Comparison of ENCODE assay signal across 2 cellular contexts in the genomic region with DNA sequence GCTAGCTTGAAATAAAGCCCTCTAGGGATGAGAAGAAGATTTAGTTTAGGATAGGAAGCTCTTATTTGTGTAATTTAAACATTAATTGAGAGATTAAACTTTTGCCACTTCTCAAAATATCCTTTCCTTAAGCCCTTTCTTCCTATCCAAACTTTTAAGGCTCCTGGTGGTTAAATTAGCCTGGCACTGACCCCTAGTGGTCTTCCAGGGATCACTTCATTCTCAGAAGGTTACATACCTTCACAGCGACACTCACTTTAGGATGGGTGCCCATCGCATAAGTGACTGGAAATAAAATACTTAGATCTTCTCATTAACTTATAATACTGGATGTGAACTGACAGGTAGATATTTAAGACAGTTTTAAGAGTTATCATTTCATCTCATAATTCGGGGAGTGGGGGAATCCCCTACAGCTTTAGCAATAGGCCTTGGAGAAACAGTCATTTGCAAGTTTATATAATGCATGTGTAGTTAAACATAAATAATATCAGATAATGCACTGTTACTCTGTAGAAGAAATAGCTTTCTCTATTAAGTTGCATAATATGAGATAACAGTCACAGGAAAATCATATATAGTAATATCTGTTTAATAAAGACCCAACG.
TF ChIP-seq lines count a peak whose summit lies in the region.

No MANE protein-coding gene starts in this region.

TF ChIP-seq in GM12878, 131 proteins besides CTCF, POLR2A, EP300 and RAD21:
- no peak for TF ChIP-seq BACH1 (IDR thresholded peaks at IDR 0.05; ENCODE audit: borderline replicate concordance)
- 0 out of 2 replicates have a peak, but pooled peaks have one; percentile 16 for TF ChIP-seq ZNF24 (IDR thresholded peaks at IDR 0.05)
- peak; percentile 71; the same call in 1 of the 2 replicates for TF ChIP-seq SMC3 (IDR thresholded peaks at IDR 0.05; ENCODE audit: borderline replicate concordance, low read length)
- TF ChIP-seq RUNX3 (IDR thresholded peaks at IDR 0.05; ENCODE audit: low read length): 0 out of 2 replicates have a peak, but pooled peaks have one; percentile 21
- TF ChIP-seq ASH2L (IDR thresholded peaks at IDR 0.05; ENCODE audit: borderline replicate concordance, low read depth): no peak

TF ChIP-seq in HepG2, 621 proteins besides CTCF, POLR2A, EP300 and RAD21:
- TF ChIP-seq STAG1 (CRISPR knock-in tag; IDR thresholded peaks at IDR 0.05): peak; percentile 87
- TF ChIP-seq SNRNP70 (IDR thresholded peaks at IDR 0.05; ENCODE audit: low read depth, low read length): no peak
- TF ChIP-seq TEAD3 (CRISPR knock-in tag; optimal IDR thresholded peaks at IDR 0.05; ENCODE audit: borderline replicate concordance): no peak
- no peak for TF ChIP-seq MEIS2 (CRISPR knock-in tag; IDR thresholded peaks at IDR 0.05)
- no peak for TF ChIP-seq ZNF501 (CRISPR knock-in tag; IDR thresholded peaks at IDR 0.05)
- TF ChIP-seq ZNF180 (CRISPR knock-in tag; IDR thresholded peaks at IDR 0.05; ENCODE audit: borderline replicate concordance, low read depth): no peak
- TF ChIP-seq SMC3 (IDR thresholded peaks at IDR 0.05; ENCODE audit: low read length): peak; percentile 81
